In the genomic region with DNA sequence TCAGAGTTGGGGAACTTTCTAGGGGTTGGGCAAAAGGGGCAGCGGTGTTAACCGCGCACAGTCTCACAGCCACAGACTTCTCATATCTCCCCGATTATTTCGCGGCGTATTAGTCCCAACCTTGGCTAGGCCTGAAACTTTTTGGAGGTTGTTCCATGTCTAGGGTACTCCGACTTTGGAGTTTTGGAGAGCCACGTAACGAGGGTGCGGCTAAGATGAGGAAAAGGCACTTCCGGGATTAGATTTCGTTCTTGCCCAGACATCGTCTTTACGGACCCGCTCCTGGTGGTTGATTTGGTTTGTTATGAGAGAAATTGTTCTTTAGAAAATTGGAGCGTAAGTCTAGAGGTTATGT, we compare ENCODE assay signal across 8 cellular contexts. TPM values are rescaled to one million over a fixed set of nuclear protein-coding genes. Genes with fewer than 3 reads are reported as not detected.
DNase-seq lines count a peak whose midpoint lies in the region; ATAC-seq and TF ChIP-seq lines count a peak whose summit lies in the region.

No MANE protein-coding gene starts in this region.

- H3K27ac ChIP-seq in right atrium auricular region (peak overlapping the region; percentile 89 to 92), SJCRH30 (peak overlapping the region; percentile 80)
- peak overlapping the region; percentile 93 for H3K27ac ChIP-seq in naive thymus-derived CD4-positive, alpha-beta T cell (ENCODE audit: low read depth, low read length)

- H3K27me3 Mint-ChIP-seq in naive thymus-derived CD4-positive, alpha-beta T cell = no peaks in the 10 kb centered on the region

- CTCF ChIA-PET in naive thymus-derived CD4-positive, alpha-beta T cell (lab: Charles Lee) = no interaction called here

- ATAC-seq in left ventricle myocardium superior (no peak), GM21737 (IDR thresholded peaks at IDR 0.05; ENCODE audit: unreplicated experiment) (no peak)
- ATAC-seq in naive thymus-derived CD4-positive, alpha-beta T cell = no peak

- H3K9me3 Mint-ChIP-seq in naive thymus-derived CD4-positive, alpha-beta T cell = peaks cover 0 to 1% (median 0%) of the 10 kb centered on the region in 11 donors

- H3K9me3 ChIP-seq in right atrium auricular region (no peaks in the 10 kb centered on the region), SJCRH30 (replicated peaks) (no peaks in the 10 kb centered on the region)
- H3K9me3 ChIP-seq in naive thymus-derived CD4-positive, alpha-beta T cell (ENCODE audit: control insufficient read depth in 2 of 3, low read length in 3 of 3) = no peaks in the 10 kb centered on the region

- H3K4me3 ChIP-seq in right atrium auricular region = peak overlapping the region; percentile 97
- H3K4me3 ChIP-seq in SJCRH30 = peak overlapping the region; percentile 80
- peak overlapping the region; percentile 86 for H3K4me3 ChIP-seq in naive thymus-derived CD4-positive, alpha-beta T cell (ENCODE audit: low read length)

- peak overlapping the region; percentile 89 to 100 (median 98) for H3K4me3 Mint-ChIP-seq in naive thymus-derived CD4-positive, alpha-beta T cell

- H3K27ac Mint-ChIP-seq in naive thymus-derived CD4-positive, alpha-beta T cell = peak overlapping the region; percentile 95 to 99 (median 98)

- peaks cover 50 to 79% (median 71%) of the 10 kb centered on the region in 7 donors for H3K4me1 Mint-ChIP-seq in naive thymus-derived CD4-positive, alpha-beta T cell

- no peaks in the 10 kb centered on the region for H3K27me3 ChIP-seq in right atrium auricular region
- no peaks in the 10 kb centered on the region for H3K27me3 ChIP-seq in SJCRH30
- H3K27me3 ChIP-seq in naive thymus-derived CD4-positive, alpha-beta T cell (ENCODE audit: control insufficient read depth in 2 of 2, insufficient read depth in 2 of 2, low read length in 2 of 2) = no peaks in the 10 kb centered on the region

- TF ChIP-seq CTCF in right atrium auricular region (IDR thresholded peaks at IDR 0.05) = no peak

- intact Hi-C loops in left ventricle myocardium superior (cut with micrococcal nuclease) = no loop called here
- intact Hi-C loops in naive thymus-derived CD4-positive, alpha-beta T cell (cut with micrococcal nuclease) = loop anchor here (1.0 to 10.0 kb wide), 9 partner anchors 123 to 893 kb away; partner anchors contain the start of genes CCDC85C (in 2 of the 2), CYP46A1 (in 2 of the 2), EML1 (in 1 of the 2) and EVL (in 1 of the 2)

- H3K36me3 Mint-ChIP-seq in naive thymus-derived CD4-positive, alpha-beta T cell = no peaks in the 10 kb centered on the region

- POLR2A ChIA-PET in naive thymus-derived CD4-positive, alpha-beta T cell (lab: Charles Lee) = interaction anchor here (0.6 to 1.7 kb wide), 5 partner anchors 10 to 1879 kb away, joined by 3 to 38 read pairs (median 9); partner anchors contain the start of genes CCDC85C and CYP46A1

- DNase-seq in right atrium auricular region (ENCODE audit: low spot score) (no peak), left ventricle myocardium superior (no peak), SJCRH30 (no peak), NCI-H2171 (lab: John Stamatoyannopoulos, UW) (no peak), GOT3 (lab: John Stamatoyannopoulos, UW) (no peak)
- peak; percentile 8 for DNase-seq in effector CD4-positive, alpha-beta T cell
- DNase-seq in naive thymus-derived CD4-positive, alpha-beta T cell = peak in 5 of 9 donors; percentile 16 to 33 (median 21)

- H3K4me1 ChIP-seq in right atrium auricular region (peaks cover 0 to 53% of the 10 kb centered on the region in 2 donors), SJCRH30 (no peaks in the 10 kb centered on the region)
- peaks cover 26 to 34% of the 10 kb centered on the region in 2 donors for H3K4me1 ChIP-seq in naive thymus-derived CD4-positive, alpha-beta T cell (ENCODE audit: control insufficient read depth in 2 of 2, insufficient read depth in 2 of 2, low read length in 2 of 2)

- H3K36me3 ChIP-seq in right atrium auricular region (no peaks in the 10 kb centered on the region), SJCRH30 (no peaks in the 10 kb centered on the region)
- H3K36me3 ChIP-seq in naive thymus-derived CD4-positive, alpha-beta T cell (ENCODE audit: control insufficient read depth in 2 of 3, insufficient read depth in 3 of 3, low read length in 3 of 3) = peaks cover 0 to 6% (median 0%) of the 10 kb centered on the region in 3 experiments

RNA-seq across cellular contexts. Expression of gene CCNK, which starts 0.5 kb away (rescaled TPM):
- total RNA-seq in right atrium auricular region (10 to 100 TPM; 13.9 to 17.1 TPM), left ventricle myocardium superior (37.5 TPM)
- 17.5 and 18.6 TPM in 2 replicates for total RNA-seq in SJCRH30 (2014; rRNA removed; shearing (Covaris generic))
- 100 to 1,000 TPM in 2 of 5 experiments, 10 to 100 TPM in 3; 68.4 to 139 (median 81.9) TPM for total RNA-seq in naive thymus-derived CD4-positive, alpha-beta T cell
- 10 to 100 TPM; 16.5 to 19.8 TPM for polyA plus RNA-seq in naive thymus-derived CD4-positive, alpha-beta T cell

RNA-seq across cellular contexts. Expression of gene SETD3, which starts 1.1 kb away (rescaled TPM):
- total RNA-seq in right atrium auricular region (100 to 1,000 TPM in 1 of 2 donors, 10 to 100 TPM in 1; 84.2 to 114 TPM), left ventricle myocardium superior (99.1 TPM)
- total RNA-seq in SJCRH30 (2014; rRNA removed; shearing (Covaris generic)) = 72.6 and 79.4 TPM in 2 replicates
- 10 to 100 TPM; 42.7 to 59.4 (median 53.5) TPM for total RNA-seq in naive thymus-derived CD4-positive, alpha-beta T cell
- polyA plus RNA-seq in naive thymus-derived CD4-positive, alpha-beta T cell = 10 to 100 TPM; 32.2 to 47.4 TPM

Comparison
In these comparisons a context has a peak if more than half of its experiments do, and no peak if none do; other contexts are left out.
1. DNase-seq: peak in effector CD4-positive, alpha-beta T cell (single experiment) and naive thymus-derived CD4-positive, alpha-beta T cell (5 of 9); none in right atrium auricular region (single experiment), left ventricle myocardium superior (single experiment), SJCRH30 (0 of 2), NCI-H2171 (single experiment) and GOT3 (single experiment).
2. Peak in every context shown above with its lines, with median percentiles within 50 percentile points of each other: H3K27ac ChIP-seq and H3K4me3 ChIP-seq.